ENCODE assay signal across 26 cellular contexts in the genomic region with DNA sequence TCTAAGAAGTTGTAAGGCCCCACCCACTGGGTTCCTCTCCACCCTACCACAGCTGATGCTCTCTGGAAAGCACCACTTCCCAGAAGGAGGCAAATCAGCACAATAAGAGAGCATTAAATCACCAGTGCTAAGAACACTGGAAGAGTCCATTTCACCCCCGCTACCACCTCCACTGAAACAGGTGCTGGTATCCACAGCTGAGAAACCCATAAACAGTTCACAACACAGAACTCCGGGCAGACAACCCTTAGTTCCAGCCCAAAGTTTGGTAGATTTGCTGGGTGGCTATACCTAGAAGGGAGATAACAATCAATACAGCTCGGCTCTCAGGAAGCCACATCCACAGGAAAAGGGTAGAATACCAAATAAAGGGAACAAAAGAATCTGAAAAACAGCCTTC. TPM values are rescaled to one million over a fixed set of nuclear protein-coding genes. Genes with fewer than 3 reads are reported as not detected.
A peak's percentile ranks its signal among the peaks of the same experiment; 100 is the strongest.
DNase-seq lines count a peak whose midpoint lies in the region; ATAC-seq and TF ChIP-seq lines count a peak whose summit lies in the region.
"Had no signal": no experiment of that assay in that cellular context is flagged by ENCODE, and none has a peak within 500 bp of the region (broad histone marks: within the 10 kb centered on the region; RNA-seq: fewer than 3 reads in every experiment).

No MANE protein-coding gene starts in this region.

- no peaks in the 10 kb centered on the region for H3K27me3 ChIP-seq in BLaER1
- no peaks in the 10 kb centered on the region for H3K27me3 ChIP-seq in GM23338 (ENCODE audit: insufficient read depth)
- H3K27me3 ChIP-seq in adipocyte (replicated peaks; ENCODE audit: control insufficient read depth, insufficient read depth, low read length), result no peaks in the 10 kb centered on the region
- no peaks in the 10 kb centered on the region for H3K27me3 ChIP-seq in BE2C
- H3K27me3 ChIP-seq in smooth muscle cell (ENCODE audit: low read depth), result no peaks in the 10 kb centered on the region
- H3K27me3 ChIP-seq: Peyer's patch had no signal

- peaks cover 6% of the 10 kb centered on the region; the same call in 1 of the 2 replicates for H3K9me2 ChIP-seq in GM23338 (ENCODE audit: insufficient read depth)
- H3K9me2 ChIP-seq: SK-N-SH had no signal

- DNase-seq in activated CD4-positive, alpha-beta T cell treated with anti-CD3 and anti-CD28 coated beads, Interleukin-2, amount 10 ng/mL, durations not matched to agents 7 days and 5 days, result no peak
- no peak for DNase-seq in activated CD4-positive, alpha-beta T cell treated with anti-CD3 and anti-CD28 coated beads, Interleukin-2, amount 10 ng/mL, durations not matched to agents 24 days and 14 days
- no peak for DNase-seq in GM23338 (ENCODE audit: low spot score)
- no peak for DNase-seq in adipocyte (ENCODE audit: low read depth)
- no peak for DNase-seq in activated T-cell treated with anti-CD3 and anti-CD28 coated beads, Interleukin-2, amount 50 U/mL, for 72 hours
- no peak for DNase-seq in BE2C
- no peak for DNase-seq in smooth muscle cell (lab: John Stamatoyannopoulos, UW; ENCODE audit: unreplicated experiment)
- DNase-seq: CD4-positive, alpha-beta memory T cell; DMS 273 treated with DMSO at 0.1 percent for 48 hours; DMS79; NCI-H1048; NCI-H1417; NCI-H1694; NCI-H2081; NCI-H2171; NCI-H226; NCI-H510A; NCI-H69; OCI-M1; Peyer's patch; SK-N-SH had no signal

- no peaks in the 10 kb centered on the region for H3K4me1 ChIP-seq in BLaER1
- peaks cover 22% of the 10 kb centered on the region; the same call in 1 of the 2 replicates for H3K4me1 ChIP-seq in GM23338 (ENCODE audit: insufficient read depth)
- H3K4me1 ChIP-seq in adipocyte (ENCODE audit: control insufficient read depth, insufficient read depth, low read length), result no peaks in the 10 kb centered on the region
- no peaks in the 10 kb centered on the region for H3K4me1 ChIP-seq in BE2C
- H3K4me1 ChIP-seq in smooth muscle cell (ENCODE audit: low read depth), result no peaks in the 10 kb centered on the region
- H3K4me1 ChIP-seq: Peyer's patch had no signal

- H3K9me3 Mint-ChIP-seq in activated CD4-positive, alpha-beta T cell treated with anti-CD3 and anti-CD28 coated beads, Interleukin-2, amount 10 ng/mL, durations not matched to agents 7 days and 5 days, result peaks cover 57% of the 10 kb centered on the region
- H3K9me3 Mint-ChIP-seq in activated CD4-positive, alpha-beta T cell treated with anti-CD3 and anti-CD28 coated beads, Interleukin-2, amount 10 ng/mL, durations not matched to agents 24 days and 14 days, result peaks cover 40% of the 10 kb centered on the region
- peaks cover 86% of the 10 kb centered on the region for H3K9me3 Mint-ChIP-seq in GM23338
- peaks cover 20 to 36% of the 10 kb centered on the region in 2 donors for H3K9me3 Mint-ChIP-seq in activated T-cell treated with anti-CD3 and anti-CD28 coated beads, Interleukin-2, amount 50 U/mL, for 72 hours

- H3K4me3 Mint-ChIP-seq in activated CD4-positive, alpha-beta T cell treated with anti-CD3 and anti-CD28 coated beads, Interleukin-2, amount 10 ng/mL, durations not matched to agents 7 days and 5 days, result no peak overlapping the region
- no peak overlapping the region for H3K4me3 Mint-ChIP-seq in activated CD4-positive, alpha-beta T cell treated with anti-CD3 and anti-CD28 coated beads, Interleukin-2, amount 10 ng/mL, durations not matched to agents 24 days and 14 days
- no peak overlapping the region for H3K4me3 Mint-ChIP-seq in GM23338
- H3K4me3 Mint-ChIP-seq in activated T-cell treated with anti-CD3 and anti-CD28 coated beads, Interleukin-2, amount 50 U/mL, for 72 hours, result no peak overlapping the region
- H3K4me3 Mint-ChIP-seq: B cell had no signal

- H3K36me3 ChIP-seq in BLaER1 (peaks cover 92% of the 10 kb centered on the region), GM23338 (ENCODE audit: insufficient read depth) (peaks cover 32% of the 10 kb centered on the region), adipocyte (ENCODE audit: control insufficient read depth, insufficient read depth, low read length, severe bottlenecking) (peaks cover 81% of the 10 kb centered on the region), BE2C (peaks cover 16% of the 10 kb centered on the region), smooth muscle cell (ENCODE audit: low read depth) (no peaks in the 10 kb centered on the region)

- WGBS in smooth muscle cell (ENCODE audit: low lambda C conversion rate), result 77% methylated on average over 3 of the region's 3 CpGs

- H3K9me3 ChIP-seq in BLaER1 (peaks cover 98% of the 10 kb centered on the region), adipocyte (ENCODE audit: control insufficient read depth, low read length) (peaks cover 84% of the 10 kb centered on the region), BE2C (no peaks in the 10 kb centered on the region), smooth muscle cell (replicated peaks; ENCODE audit: low read depth) (peaks cover 15% of the 10 kb centered on the region)

- peaks cover 16% of the 10 kb centered on the region for H3K4me1 Mint-ChIP-seq in activated CD4-positive, alpha-beta T cell treated with anti-CD3 and anti-CD28 coated beads, Interleukin-2, amount 10 ng/mL, durations not matched to agents 7 days and 5 days
- H3K4me1 Mint-ChIP-seq in activated CD4-positive, alpha-beta T cell treated with anti-CD3 and anti-CD28 coated beads, Interleukin-2, amount 10 ng/mL, durations not matched to agents 24 days and 14 days, result peaks cover 7% of the 10 kb centered on the region
- peaks cover 6% of the 10 kb centered on the region; the same call in 2 of the 3 replicates for H3K4me1 Mint-ChIP-seq in GM23338
- peaks cover 6% of the 10 kb centered on the region for H3K4me1 Mint-ChIP-seq in activated T-cell treated with anti-CD3 and anti-CD28 coated beads, Interleukin-2, amount 50 U/mL, for 72 hours (ENCODE audit: low read depth)
- H3K4me1 Mint-ChIP-seq: B cell had no signal

- ATAC-seq in GM23338, result no peak
- ATAC-seq in activated T-cell treated with anti-CD3 and anti-CD28 coated beads, Interleukin-2, amount 50 U/mL, for 72 hours (replicated peaks in 1 of 2), result no peak
- ATAC-seq: HCT116 had no signal

- H3K4me2 ChIP-seq in BLaER1 (no peak overlapping the region), GM23338 (peak overlapping the region; percentile 34; the same call in 1 of the 2 replicates), smooth muscle cell (no peak overlapping the region)
- H3K4me2 ChIP-seq: KMS-11, SK-N-SH had no signal

- H3K27ac ChIP-seq in BLaER1 (no peak overlapping the region), GM23338 (ENCODE audit: low read depth) (peak overlapping the region; percentile 2; the same call in 1 of the 2 replicates), smooth muscle cell (ENCODE audit: low read depth) (no peak overlapping the region)
- H3K27ac ChIP-seq: 22Rv1, KMS-11, Peyer's patch had no signal

- intact Hi-C loops in activated CD4-positive, alpha-beta T cell treated with anti-CD3 and anti-CD28 coated beads, Interleukin-2, amount 10 ng/mL, durations not matched to agents 24 days and 14 days (cut with micrococcal nuclease), result no loop called here

- TF ChIP-seq CTCF in GM23338 (conservative IDR thresholded peaks at IDR 0.05; ENCODE audit: low read depth in 2 of 2) (no peak), BE2C (IDR thresholded peaks at IDR 0.05; ENCODE audit: low read depth, low read length) (no peak), smooth muscle cell (IDR thresholded peaks at IDR 0.05; ENCODE audit: borderline replicate concordance, insufficient read depth, poor library complexity, severe bottlenecking) (no peak)

- CTCF ChIA-PET in activated CD4-positive, alpha-beta T cell treated with anti-CD3 and anti-CD28 coated beads, Interleukin-2, amount 10 ng/mL, durations not matched to agents 7 days and 5 days (lab: Charles Lee), result interaction anchor here (1.2 kb wide), 1 partner anchor 24 kb away, joined by 3 read pairs; no protein-coding TSS in a partner anchor

- H3K27me3 Mint-ChIP-seq in activated CD4-positive, alpha-beta T cell treated with anti-CD3 and anti-CD28 coated beads, Interleukin-2, amount 10 ng/mL, durations not matched to agents 7 days and 5 days, result no peaks in the 10 kb centered on the region
- H3K27me3 Mint-ChIP-seq in activated CD4-positive, alpha-beta T cell treated with anti-CD3 and anti-CD28 coated beads, Interleukin-2, amount 10 ng/mL, durations not matched to agents 24 days and 14 days, result no peaks in the 10 kb centered on the region
- H3K27me3 Mint-ChIP-seq in GM23338 (ENCODE audit: insufficient read depth, low read depth, poor library complexity), result peaks cover 10% of the 10 kb centered on the region
- no peaks in the 10 kb centered on the region for H3K27me3 Mint-ChIP-seq in activated T-cell treated with anti-CD3 and anti-CD28 coated beads, Interleukin-2, amount 50 U/mL, for 72 hours (ENCODE audit: low read depth)
- H3K27me3 Mint-ChIP-seq: B cell; CD4-positive, alpha-beta memory T cell had no signal

- H3K79me2 ChIP-seq in GM23338 (replicated peaks; ENCODE audit: insufficient read depth), result peaks cover 98% of the 10 kb centered on the region
- no peaks in the 10 kb centered on the region for H3K79me2 ChIP-seq in smooth muscle cell (ENCODE audit: low read depth)

- peaks cover 71% of the 10 kb centered on the region for H3K36me3 Mint-ChIP-seq in activated CD4-positive, alpha-beta T cell treated with anti-CD3 and anti-CD28 coated beads, Interleukin-2, amount 10 ng/mL, durations not matched to agents 7 days and 5 days (ENCODE audit: low read depth)
- peaks cover 72% of the 10 kb centered on the region for H3K36me3 Mint-ChIP-seq in activated CD4-positive, alpha-beta T cell treated with anti-CD3 and anti-CD28 coated beads, Interleukin-2, amount 10 ng/mL, durations not matched to agents 24 days and 14 days (ENCODE audit: low read depth)
- peaks cover 96% of the 10 kb centered on the region for H3K36me3 Mint-ChIP-seq in GM23338 (ENCODE audit: low read depth)
- H3K36me3 Mint-ChIP-seq in activated T-cell treated with anti-CD3 and anti-CD28 coated beads, Interleukin-2, amount 50 U/mL, for 72 hours (ENCODE audit: insufficient read depth in 2 of 2), result peaks cover 57 to 83% of the 10 kb centered on the region in 2 donors

- no peaks in the 10 kb centered on the region for H4K20me1 ChIP-seq in BLaER1
- peaks cover 16% of the 10 kb centered on the region for H4K20me1 ChIP-seq in GM23338 (replicated peaks; ENCODE audit: insufficient read depth)
- H4K20me1 ChIP-seq in smooth muscle cell (ENCODE audit: low read depth), result no peaks in the 10 kb centered on the region

- H3K27ac Mint-ChIP-seq in activated CD4-positive, alpha-beta T cell treated with anti-CD3 and anti-CD28 coated beads, Interleukin-2, amount 10 ng/mL, durations not matched to agents 7 days and 5 days, result peak overlapping the region; percentile 43
- H3K27ac Mint-ChIP-seq in activated CD4-positive, alpha-beta T cell treated with anti-CD3 and anti-CD28 coated beads, Interleukin-2, amount 10 ng/mL, durations not matched to agents 24 days and 14 days, result no peak overlapping the region
- H3K27ac Mint-ChIP-seq in GM23338, result peak overlapping the region; percentile 38; the same call in 1 of the 2 replicates
- no peak overlapping the region for H3K27ac Mint-ChIP-seq in activated T-cell treated with anti-CD3 and anti-CD28 coated beads, Interleukin-2, amount 50 U/mL, for 72 hours
- H3K27ac Mint-ChIP-seq: B cell had no signal

- peak overlapping the region; percentile 42 for H3K4me3 ChIP-seq in BLaER1
- H3K4me3 ChIP-seq in GM23338, result 0 out of 2 replicates have a peak overlapping the region, but pooled peaks have one; percentile 24
- H3K4me3 ChIP-seq in adipocyte (ENCODE audit: low read length), result peak overlapping the region; percentile 5
- H3K4me3 ChIP-seq in BE2C (ENCODE audit: low read depth, low read length), result no peak overlapping the region
- H3K4me3 ChIP-seq in smooth muscle cell, result no peak overlapping the region
- H3K4me3 ChIP-seq: Peyer's patch had no signal

- H2AFZ ChIP-seq in GM23338 (no peak overlapping the region), smooth muscle cell (ENCODE audit: low read depth) (no peak overlapping the region)

- no peak overlapping the region for H3K9ac ChIP-seq in BLaER1
- no peak overlapping the region for H3K9ac ChIP-seq in adipocyte (ENCODE audit: low read length)
- no peak overlapping the region for H3K9ac ChIP-seq in smooth muscle cell (ENCODE audit: low read depth)
- H3K9ac ChIP-seq: KMS-11, SK-N-SH had no signal

- POLR2A ChIA-PET in activated CD4-positive, alpha-beta T cell treated with anti-CD3 and anti-CD28 coated beads, Interleukin-2, amount 10 ng/mL, durations not matched to agents 7 days and 5 days (lab: Charles Lee), result no interaction called here

- H3F3A ChIP-seq in GM23338 (replicated peaks; ENCODE audit: low read depth) (no peaks in the 10 kb centered on the region), smooth muscle cell (ENCODE audit: low read depth) (no peaks in the 10 kb centered on the region)

RNA-seq across cellular contexts. Expression of a gene that starts 34.1 kb away (rescaled TPM):
- 10 to 100 TPM; 10.2 to 13.5 TPM for total RNA-seq in activated CD4-positive, alpha-beta T cell treated with anti-CD3 and anti-CD28 coated beads, Interleukin-2, amount 10 ng/mL, durations not matched to agents 7 days and 5 days
- 10.4 and 10.7 TPM in 2 replicates for total RNA-seq in activated CD4-positive, alpha-beta T cell treated with anti-CD3 and anti-CD28 coated beads, Interleukin-2, amount 10 ng/mL, durations not matched to agents 24 days and 14 days
- total RNA-seq in GM23338 (2014; rRNA removed; shearing (Covaris generic)), result 60.2 and 62.5 TPM in 2 replicates
- polyA plus RNA-seq in GM23338 (2016; fragmentation: Nextera tagmentation; extraction: Ambion mirVana), result 27.1 and 27.3 TPM in 2 replicates
- total RNA-seq in activated T-cell treated with anti-CD3 and anti-CD28 coated beads, Interleukin-2, amount 50 U/mL, for 72 hours, result 10 to 100 TPM; 15.4 to 15.8 TPM
- 2.2 TPM for polyA plus RNA-seq in BE2C (2012; ENCODE audit: insufficient read depth, insufficient read length, low read depth)
- not detected in 2 replicates for total RNA-seq in smooth muscle cell
- not detected in 2 replicates for polyA plus RNA-seq in smooth muscle cell

Comparison
In these comparisons a context has a peak if more than half of its experiments do, and no peak if none do; other contexts are left out.
1. H3K27ac Mint-ChIP-seq: peak in activated CD4-positive, alpha-beta T cell treated with anti-CD3 and anti-CD28 coated beads, Interleukin-2, amount 10 ng/mL, durations not matched to agents 7 days and 5 days (single experiment) and GM23338 (single experiment); none in activated CD4-positive, alpha-beta T cell treated with anti-CD3 and anti-CD28 coated beads, Interleukin-2, amount 10 ng/mL, durations not matched to agents 24 days and 14 days (single experiment) and activated T-cell treated with anti-CD3 and anti-CD28 coated beads, Interleukin-2, amount 50 U/mL, for 72 hours (single experiment).
2. H3K4me3 ChIP-seq: peak in BLaER1 (single experiment), GM23338 (single experiment) and adipocyte (single experiment); none in BE2C (single experiment) and smooth muscle cell (single experiment).
3. RNA of a gene that starts 34.1 kb away (total RNA-seq): 60.2 to 62.5 TPM in GM23338, 15.4 to 15.8 TPM in activated T-cell treated with anti-CD3 and anti-CD28 coated beads, Interleukin-2, amount 50 U/mL, for 72 hours, 10.2 to 13.5 TPM in activated CD4-positive, alpha-beta T cell treated with anti-CD3 and anti-CD28 coated beads, Interleukin-2, amount 10 ng/mL, durations not matched to agents 7 days and 5 days and 10.4 to 10.7 TPM in activated CD4-positive, alpha-beta T cell treated with anti-CD3 and anti-CD28 coated beads, Interleukin-2, amount 10 ng/mL, durations not matched to agents 24 days and 14 days; not detected in smooth muscle cell; every median in the first group is over 10 times any median in the second.